Comparison of ENCODE assay signal across 1 cellular context in the genomic region with DNA sequence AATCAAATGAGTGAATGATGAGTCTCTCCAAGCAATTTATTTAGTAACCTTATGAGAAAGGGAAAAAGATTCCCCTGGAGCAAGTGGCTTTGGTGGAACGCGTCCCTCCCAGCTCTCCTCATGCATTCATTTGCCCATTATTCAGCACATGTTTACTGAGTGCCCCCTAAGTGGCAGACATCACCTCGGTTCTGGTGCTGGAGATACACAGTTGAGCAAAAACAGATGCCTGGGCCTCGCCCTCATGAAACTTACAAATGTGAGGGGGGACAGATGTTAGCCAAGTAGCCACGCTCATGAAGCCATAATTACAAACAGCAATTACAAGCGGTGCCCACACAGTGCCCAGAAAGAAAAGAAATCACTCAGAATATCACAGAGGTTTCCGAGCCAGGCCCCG.
TF ChIP-seq lines count a peak whose summit lies in the region.

No MANE protein-coding gene starts in this region.

TF ChIP-seq in GM12878, 131 proteins besides CTCF, POLR2A, EP300 and RAD21 (continued from another document):
- TF ChIP-seq, protein P1, sequence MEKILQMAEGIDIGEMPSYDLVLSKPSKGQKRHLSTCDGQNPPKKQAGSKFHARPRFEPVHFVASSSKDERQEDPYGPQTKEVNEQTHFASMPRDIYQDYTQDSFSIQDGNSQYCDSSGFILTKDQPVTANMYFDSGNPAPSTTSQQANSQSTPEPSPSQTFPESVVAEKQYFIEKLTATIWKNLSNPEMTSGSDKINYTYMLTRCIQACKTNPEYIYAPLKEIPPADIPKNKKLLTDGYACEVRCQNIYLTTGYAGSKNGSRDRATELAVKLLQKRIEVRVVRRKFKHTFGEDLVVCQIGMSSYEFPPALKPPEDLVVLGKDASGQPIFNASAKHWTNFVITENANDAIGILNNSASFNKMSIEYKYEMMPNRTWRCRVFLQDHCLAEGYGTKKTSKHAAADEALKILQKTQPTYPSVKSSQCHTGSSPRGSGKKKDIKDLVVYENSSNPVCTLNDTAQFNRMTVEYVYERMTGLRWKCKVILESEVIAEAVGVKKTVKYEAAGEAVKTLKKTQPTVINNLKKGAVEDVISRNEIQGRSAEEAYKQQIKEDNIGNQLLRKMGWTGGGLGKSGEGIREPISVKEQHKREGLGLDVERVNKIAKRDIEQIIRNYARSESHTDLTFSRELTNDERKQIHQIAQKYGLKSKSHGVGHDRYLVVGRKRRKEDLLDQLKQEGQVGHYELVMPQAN (conservative IDR thresholded peaks at IDR 0.05) = no peak
- TF ChIP-seq SMAD5 (IDR thresholded peaks at IDR 0.05; ENCODE audit: low read depth) = no peak
- TF ChIP-seq NR2C1 (IDR thresholded peaks at IDR 0.05) = no peak
- no peak for TF ChIP-seq JUND (IDR thresholded peaks at IDR 0.05; ENCODE audit: low read depth, low read length)
- TF ChIP-seq RAD51 (IDR thresholded peaks at IDR 0.05) = no peak
- TF ChIP-seq, protein P2, sequence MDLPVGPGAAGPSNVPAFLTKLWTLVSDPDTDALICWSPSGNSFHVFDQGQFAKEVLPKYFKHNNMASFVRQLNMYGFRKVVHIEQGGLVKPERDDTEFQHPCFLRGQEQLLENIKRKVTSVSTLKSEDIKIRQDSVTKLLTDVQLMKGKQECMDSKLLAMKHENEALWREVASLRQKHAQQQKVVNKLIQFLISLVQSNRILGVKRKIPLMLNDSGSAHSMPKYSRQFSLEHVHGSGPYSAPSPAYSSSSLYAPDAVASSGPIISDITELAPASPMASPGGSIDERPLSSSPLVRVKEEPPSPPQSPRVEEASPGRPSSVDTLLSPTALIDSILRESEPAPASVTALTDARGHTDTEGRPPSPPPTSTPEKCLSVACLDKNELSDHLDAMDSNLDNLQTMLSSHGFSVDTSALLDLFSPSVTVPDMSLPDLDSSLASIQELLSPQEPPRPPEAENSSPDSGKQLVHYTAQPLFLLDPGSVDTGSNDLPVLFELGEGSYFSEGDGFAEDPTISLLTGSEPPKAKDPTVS (IDR thresholded peaks at IDR 0.05; ENCODE audit: low read depth, low read length) = no peak
- no peak for TF ChIP-seq MEF2B (IDR thresholded peaks at IDR 0.05; ENCODE audit: partially characterized antibody, poor library complexity, severe bottlenecking)
- no peak for TF ChIP-seq EZH2 (IDR thresholded peaks at IDR 0.05; ENCODE audit: borderline replicate concordance, control insufficient read depth, low read depth, low read length)
- no peak for TF ChIP-seq BMI1 (IDR thresholded peaks at IDR 0.05; ENCODE audit: borderline replicate concordance)
- TF ChIP-seq CBFB (IDR thresholded peaks at IDR 0.05; ENCODE audit: low read depth) = no peak
- no peak for TF ChIP-seq MEF2A (IDR thresholded peaks at IDR 0.05; ENCODE audit: insufficient read depth, low read depth, low read length)
- TF ChIP-seq KDM1A (IDR thresholded peaks at IDR 0.05; ENCODE audit: borderline replicate concordance) = no peak
- TF ChIP-seq CBX5 (IDR thresholded peaks at IDR 0.05; ENCODE audit: low read depth) = no peak
